Comparison of ENCODE assay signal across 9 cellular contexts in the genomic region with DNA sequence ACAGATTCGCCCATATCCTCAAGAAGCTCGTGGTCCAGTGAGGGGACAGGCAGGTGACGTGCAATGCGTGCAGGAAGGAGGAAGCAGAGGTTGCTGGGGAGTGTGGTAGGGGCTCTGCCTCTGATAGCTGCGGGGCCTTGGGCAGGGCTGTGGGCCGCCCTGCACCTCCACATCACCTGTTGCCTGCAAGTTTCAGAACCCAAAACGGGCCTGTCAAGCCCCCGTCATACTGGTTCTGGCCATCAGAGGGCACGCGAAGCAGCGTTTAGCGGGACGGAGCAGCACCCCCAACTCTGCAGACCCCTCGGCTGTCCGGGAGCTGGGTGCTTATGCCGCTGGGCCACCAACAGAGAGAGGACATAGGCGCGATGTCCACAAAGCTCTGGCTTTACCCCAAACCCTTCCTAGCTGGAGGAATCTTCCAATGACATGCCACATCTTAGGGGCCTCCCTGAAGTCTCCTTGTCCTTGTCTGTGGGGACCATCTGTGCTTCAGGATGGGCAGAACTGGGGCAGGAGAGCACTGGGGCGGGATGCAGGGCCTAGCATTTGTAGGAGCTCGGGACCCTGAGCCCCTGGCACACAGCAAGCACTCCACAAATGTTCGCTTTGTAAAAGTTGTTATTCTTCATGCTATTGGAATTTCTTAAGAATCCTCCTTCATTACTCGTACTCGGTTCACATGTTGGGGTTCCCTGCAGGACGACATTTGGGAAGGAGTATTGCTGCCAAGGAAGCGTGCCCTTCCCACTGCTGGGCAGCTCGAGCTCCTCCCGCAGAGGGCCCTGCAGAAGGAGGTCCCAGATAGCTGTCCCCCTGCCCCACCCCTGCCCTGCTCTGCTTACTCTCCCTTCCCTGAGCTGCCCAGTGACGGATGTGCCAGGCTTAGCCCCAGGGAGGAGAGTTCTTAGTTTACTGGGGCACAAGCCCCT.
DNase-seq lines count a peak whose midpoint lies in the region; ATAC-seq, FAIRE-seq and TF ChIP-seq lines count a peak whose summit lies in the region.
"Had no signal": no experiment of that assay in that cellular context is flagged by ENCODE, and none has a peak within 500 bp of the region (broad histone marks: within the 10 kb centered on the region; RNA-seq: fewer than 3 reads in every experiment).

No MANE protein-coding gene starts in this region.

- H4K20me1 ChIP-seq in GM12878 (ENCODE audit: control insufficient read depth, insufficient read depth): no peaks in the 10 kb centered on the region

- no peak for TF ChIP-seq EP300 in GM12878 (IDR thresholded peaks at IDR 0.05; ENCODE audit: borderline replicate concordance in 1 of 2, control insufficient read depth in 1 of 2, low read depth in 2 of 2, low read length in 2 of 2)

- intact Hi-C loops in GM12878 (cut with micrococcal nuclease; ENCODE audit: unreplicated experiment): loop anchor here (10.0 kb wide), 1 partner anchor 398 kb away; no protein-coding TSS in a partner anchor

- FAIRE-seq in GM12878 (lab: Jason Lieb, UNC): no peak
- FAIRE-seq: GM18507 had no signal

- WGBS in GM12878 (ENCODE audit: insufficient coverage, insufficient replicate concordance, low lambda C conversion rate, missing lambda C conversion rate): 16% methylated on average over 28 of the region's 28 CpGs

- ATAC-seq in GM12878 (peak; percentile 78), HG03521 (IDR thresholded peaks at IDR 0.05; ENCODE audit: unreplicated experiment) (no peak)

- POLR2A ChIA-PET in GM12878 (lab: Charles Lee): no interaction called here

- CTCF ChIA-PET in GM12878 (lab: Yijun Ruan, JAX): interaction anchor here (1.0 to 1.8 kb wide), 4 partner anchors 16 to 95 kb away, joined by 3 to 5 read pairs (median 3); partner anchors contain the start of gene USB1

- no peak overlapping the region for H3K4me3 ChIP-seq in GM12878

- no peak overlapping the region for H3K27ac ChIP-seq in GM12878 (ENCODE audit: control insufficient read depth, insufficient read depth)

- H3K4me2 ChIP-seq in GM12878 (ENCODE audit: control insufficient read depth, insufficient read depth): no peak overlapping the region

- RAD21 ChIA-PET in GM12878 (lab: Charles Lee; ENCODE audit: unreplicated experiment): interaction anchor here (0.9 to 1.8 kb wide), 3 partner anchors 25 to 112 kb away, joined by 3 to 5 read pairs (median 3); partner anchors contain the start of genes USB1 and ZNF319

- SMC1A ChIA-PET in GM12878 (lab: Charles Lee; ENCODE audit: uncharacterized antibody, unreplicated experiment): interaction anchor here (0.7 to 2.2 kb wide), 6 partner anchors 9 to 509 kb away, joined by 3 to 9 read pairs (median 3); no protein-coding TSS in a partner anchor

- H3K9ac ChIP-seq in GM12878 (ENCODE audit: control insufficient read depth, insufficient read depth, low read length): no peak overlapping the region

- BruUV-seq in GM12878 (replicated peaks; lab: Mats Ljungman, UMichigan): no TSS peak

- TF ChIP-seq CTCF in LNCAP (IDR thresholded peaks at IDR 0.05) (peak; percentile 55), GM12878 (IDR thresholded peaks at IDR 0.05 in 2 of 3, conservative IDR thresholded peaks at IDR 0.05 in 1 of 3; ENCODE audit: control insufficient read depth in 2 of 3, extremely low read depth in 1 of 3, insufficient read depth in 1 of 3, low read depth in 3 of 3, low read length in 3 of 3) (peak; percentile 36 to 45 (median 38); a peak in 5 of 6 replicates)

- H3K79me2 ChIP-seq in GM12878 (ENCODE audit: control insufficient read depth, insufficient read depth, low read length): no peaks in the 10 kb centered on the region

- in situ Hi-C loops in GM12878 (cut with MboI): no loop called here

- no peaks in the 10 kb centered on the region for H3K36me3 ChIP-seq in GM12878 (ENCODE audit: control insufficient read depth in 2 of 2, insufficient read depth in 2 of 2, low read length in 1 of 2)

- no peak overlapping the region for H2AFZ ChIP-seq in GM12878 (ENCODE audit: control insufficient read depth, low read depth, low read length)

- H3K27me3 ChIP-seq in GM12878 (replicated peaks in 1 of 2; ENCODE audit: control insufficient read depth in 2 of 2, insufficient read depth in 2 of 2, low read length in 1 of 2): no peaks in the 10 kb centered on the region; a peak in 2 of 4 replicates

- 0 out of 2 replicates have a peak, but pooled peaks have one; percentile 33 for TF ChIP-seq RAD21 in GM12878 (IDR thresholded peaks at IDR 0.05; ENCODE audit: insufficient read depth, low read depth, low read length)

- H3K9me3 ChIP-seq in GM12878 (replicated peaks; ENCODE audit: control insufficient read depth, insufficient read depth, low read length): no peaks in the 10 kb centered on the region

- H3K4me1 ChIP-seq in GM12878 (ENCODE audit: control insufficient read depth, insufficient read depth, low read length): no peaks in the 10 kb centered on the region

- no peak for TF ChIP-seq POLR2A in GM12878 (IDR thresholded peaks at IDR 0.05; ENCODE audit: low read depth, low read length)

- DNase-seq in AG20443 (ENCODE audit: low spot score): peak; percentile 52
- DNase-seq in GM12878 (ENCODE audit: low read depth, low spot score): no peak
- peak; percentile 20 to 41 for DNase-seq in lung microvascular endothelial cell (ENCODE audit: low read depth in 2 of 2)
- DNase-seq in DMS79 treated with DMSO at 0.1 percent for 48 hours (lab: John Stamatoyannopoulos, UW): no peak
- DNase-seq in RKO (ENCODE audit: low spot score): no peak
- no peak for DNase-seq in middle frontal gyrus (ENCODE audit: extremely low spot score, low spot score)

TF ChIP-seq in GM12878, 131 proteins besides CTCF, POLR2A, EP300 and RAD21:
- TF ChIP-seq MTA3 (IDR thresholded peaks at IDR 0.05; ENCODE audit: borderline replicate concordance, low read length): no peak
- TF ChIP-seq ZZZ3 (IDR thresholded peaks at IDR 0.05; ENCODE audit: control insufficient read depth, insufficient read length, low read depth): no peak
- no peak for TF ChIP-seq ZNF384 (IDR thresholded peaks at IDR 0.05; ENCODE audit: borderline replicate concordance, low read depth, low read length)
- no peak for TF ChIP-seq CREB1 (IDR thresholded peaks at IDR 0.05; ENCODE audit: low read depth)
- TF ChIP-seq SUZ12 (IDR thresholded peaks at IDR 0.05; ENCODE audit: unreplicated experiment): no peak
- peak; percentile 79 for TF ChIP-seq RFX5 (IDR thresholded peaks at IDR 0.05; ENCODE audit: low read depth, low read length)
- no peak for TF ChIP-seq GATAD2B (conservative IDR thresholded peaks at IDR 0.05; ENCODE audit: low read depth)
- no peak for TF ChIP-seq HCFC1 (IDR thresholded peaks at IDR 0.05; ENCODE audit: low read length)
- no peak for TF ChIP-seq JUNB (IDR thresholded peaks at IDR 0.05)
- TF ChIP-seq, protein P1, sequence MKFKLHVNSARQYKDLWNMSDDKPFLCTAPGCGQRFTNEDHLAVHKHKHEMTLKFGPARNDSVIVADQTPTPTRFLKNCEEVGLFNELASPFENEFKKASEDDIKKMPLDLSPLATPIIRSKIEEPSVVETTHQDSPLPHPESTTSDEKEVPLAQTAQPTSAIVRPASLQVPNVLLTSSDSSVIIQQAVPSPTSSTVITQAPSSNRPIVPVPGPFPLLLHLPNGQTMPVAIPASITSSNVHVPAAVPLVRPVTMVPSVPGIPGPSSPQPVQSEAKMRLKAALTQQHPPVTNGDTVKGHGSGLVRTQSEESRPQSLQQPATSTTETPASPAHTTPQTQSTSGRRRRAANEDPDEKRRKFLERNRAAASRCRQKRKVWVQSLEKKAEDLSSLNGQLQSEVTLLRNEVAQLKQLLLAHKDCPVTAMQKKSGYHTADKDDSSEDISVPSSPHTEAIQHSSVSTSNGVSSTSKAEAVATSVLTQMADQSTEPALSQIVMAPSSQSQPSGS (IDR thresholded peaks at IDR 0.05; ENCODE audit: low read length): no peak
- no peak for TF ChIP-seq ATF7 (IDR thresholded peaks at IDR 0.05; ENCODE audit: low read depth)
- peak; percentile 32; the same call in 1 of the 2 replicates for TF ChIP-seq SMC3 (IDR thresholded peaks at IDR 0.05; ENCODE audit: borderline replicate concordance, low read length)
- TF ChIP-seq RCOR1 (conservative IDR thresholded peaks at IDR 0.05; ENCODE audit: low read depth, low read length): no peak

Comparison
In these comparisons a context has a peak if more than half of its experiments do, and no peak if none do; other contexts are left out.
1. DNase-seq: peak in AG20443 (single experiment) and lung microvascular endothelial cell (2 of 2); none in GM12878 (single experiment), DMS79 treated with DMSO at 0.1 percent for 48 hours (single experiment), RKO (single experiment) and middle frontal gyrus (single experiment).